20 cellular contexts compared by ENCODE assay signal in the genomic region with DNA sequence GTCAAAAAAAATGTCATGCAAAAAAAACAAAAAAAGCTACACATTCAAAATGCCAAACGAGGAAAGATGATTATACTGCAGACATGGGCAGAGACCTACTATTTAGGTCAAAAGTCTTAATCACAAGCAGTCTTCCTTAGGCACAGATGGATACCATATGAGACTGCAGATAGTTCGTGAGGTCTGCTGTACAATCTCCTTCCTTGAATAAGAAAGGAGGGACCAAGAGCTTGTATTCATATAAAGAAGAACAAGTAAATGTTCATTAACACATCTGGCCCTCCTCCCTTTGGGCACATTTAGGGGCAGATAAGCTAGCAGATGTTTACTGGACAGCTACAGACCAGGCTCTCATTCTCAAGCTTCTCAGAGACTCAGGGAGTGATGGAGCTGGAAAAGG. TPM values are rescaled to one million over a fixed set of nuclear protein-coding genes. Genes with fewer than 3 reads are reported as not detected.
A peak's percentile ranks its signal among the peaks of the same experiment; 100 is the strongest.
DNase-seq lines count a peak whose midpoint lies in the region; ATAC-seq, FAIRE-seq and TF ChIP-seq lines count a peak whose summit lies in the region.
"Had no signal": no experiment of that assay in that cellular context is flagged by ENCODE, and none has a peak within 500 bp of the region (broad histone marks: within the 10 kb centered on the region; RNA-seq: fewer than 3 reads in every experiment).

No MANE protein-coding gene starts in this region.

- H3K9me3 ChIP-seq in mammary epithelial cell (replicated peaks; ENCODE audit: insufficient read depth, low read length) (no peaks in the 10 kb centered on the region), keratinocyte (ENCODE audit: control insufficient read depth, low read depth, low read length) (no peaks in the 10 kb centered on the region)
- H3K9me3 ChIP-seq: SJCRH30 had no signal

- FAIRE-seq in keratinocyte (lab: Jason Lieb, UNC): no peak

- H3K4me3 ChIP-seq in mammary epithelial cell (replicated peaks in 1 of 3; ENCODE audit: insufficient read depth in 1 of 3, low read depth in 2 of 3, low read length in 3 of 3) (no peak overlapping the region), keratinocyte (ENCODE audit: control insufficient read depth in 2 of 3, extremely low read depth in 1 of 3, insufficient read depth in 2 of 3, low read depth in 1 of 3, low read length in 3 of 3) (no peak overlapping the region)
- H3K4me3 ChIP-seq: SJCRH30 had no signal

- CTCF ChIA-PET in mammary epithelial cell (lab: Charles Lee; ENCODE audit: low non-redundant PET) (no interaction called here), MCF 10A (lab: Yijun Ruan, JAX) (interaction anchor here (0.5 to 2.6 kb wide), 6 partner anchors 8 to 612 kb away, joined by 3 to 14 read pairs (median 4); no protein-coding TSS in a partner anchor)
- CTCF ChIA-PET in activated naive CD4-positive, alpha-beta T cell treated with anti-CD3 and anti-CD28 coated beads, Interleukin-2, amount 10 ng/mL, durations not matched to agents 7 days and 5 days (lab: Charles Lee): no interaction called here

- intact Hi-C loops in mammary epithelial cell (cut with micrococcal nuclease): no loop called here
- intact Hi-C loops in MCF 10A (cut with micrococcal nuclease): no loop called here
- intact Hi-C loops in sciatic nerve (cut with DNase I): no loop called here

- H3K4me1 ChIP-seq in mammary epithelial cell (ENCODE audit: insufficient read depth, low read length) (no peaks in the 10 kb centered on the region), keratinocyte (ENCODE audit: control insufficient read depth, extremely low read depth, insufficient read depth, low read length) (no peaks in the 10 kb centered on the region)

- DNase-seq in mammary epithelial cell (peak; percentile 3), MCF 10A (ENCODE audit: unreplicated experiment) (no peak), keratinocyte (ENCODE audit: low read depth, low spot score) (peak; percentile 25), type B pancreatic cell (ENCODE audit: extremely low spot score, unreplicated experiment) (no peak), sciatic nerve (ENCODE audit: low spot score) (no peak), hippocampal formation (lab: John Stamatoyannopoulos, UW) (no peak)
- no peak for DNase-seq in central memory CD8-positive, alpha-beta T cell (ENCODE audit: low spot score in 2 of 2)
- no peak for DNase-seq in activated naive CD4-positive, alpha-beta T cell treated with anti-CD3 and anti-CD28 coated beads, Interleukin-2, amount 10 ng/mL, durations not matched to agents 7 days and 5 days
- DNase-seq: 8988T; CD4-positive, alpha-beta memory T cell; DMS79; H7; NCI-H1417; NCI-H187; NCI-H2107; NCI-H2227 treated with DMSO at 0.1 percent for 48 hours; NCI-H510A treated with DMSO at 0.1 percent for 48 hours; PC-3; SJCRH30 had no signal

- WGBS in mammary epithelial cell (ENCODE audit: low coverage, missing lambda C conversion rate): 81% methylated on average over 2 of the region's 2 CpGs

- H3K27ac ChIP-seq in mammary epithelial cell (ENCODE audit: insufficient read depth, low read depth, low read length) (no peak overlapping the region), keratinocyte (ENCODE audit: control insufficient read depth, insufficient read depth, low read length) (no peak overlapping the region)
- H3K27ac ChIP-seq: KMS-11 had no signal

- POLR2A ChIA-PET in MCF 10A (lab: Yijun Ruan, JAX): interaction anchor here (0.6 to 2.9 kb wide), 6 partner anchors 8 to 81 kb away, joined by 3 to 25 read pairs (median 4); no protein-coding TSS in a partner anchor

- BruUV-seq in mammary epithelial cell (replicated peaks; lab: Mats Ljungman, UMichigan) (no TSS peak), MCF 10A (replicated peaks; lab: Mats Ljungman, UMichigan) (no TSS peak)

- in situ Hi-C loops in mammary epithelial cell (cut with MboI; ENCODE audit: low sequenced_read_pairs in 2 of 2): loop anchor here in 1 of 2 donors (25.0 kb wide), 1 partner anchor 110 kb away; no protein-coding TSS in a partner anchor

- H3K36me3 Mint-ChIP-seq in MCF 10A (ENCODE audit: insufficient read depth, unreplicated experiment) (peaks cover 97% of the 10 kb centered on the region), type B pancreatic cell (peaks cover 53% of the 10 kb centered on the region)
- H3K36me3 Mint-ChIP-seq in central memory CD8-positive, alpha-beta T cell (ENCODE audit: insufficient read depth): peaks cover 76% of the 10 kb centered on the region
- H3K36me3 Mint-ChIP-seq in activated naive CD4-positive, alpha-beta T cell treated with anti-CD3 and anti-CD28 coated beads, Interleukin-2, amount 10 ng/mL, durations not matched to agents 7 days and 5 days: peaks cover 82% of the 10 kb centered on the region

- H3K9me3 Mint-ChIP-seq in MCF 10A (ENCODE audit: unreplicated experiment) (no peaks in the 10 kb centered on the region), type B pancreatic cell (no peaks in the 10 kb centered on the region)
- no peaks in the 10 kb centered on the region for H3K9me3 Mint-ChIP-seq in central memory CD8-positive, alpha-beta T cell
- peaks cover 6% of the 10 kb centered on the region for H3K9me3 Mint-ChIP-seq in activated naive CD4-positive, alpha-beta T cell treated with anti-CD3 and anti-CD28 coated beads, Interleukin-2, amount 10 ng/mL, durations not matched to agents 7 days and 5 days
- H3K9me3 Mint-ChIP-seq: CD4-positive, alpha-beta memory T cell had no signal

- TF ChIP-seq CTCF in mammary epithelial cell (conservative IDR thresholded peaks at IDR 0.05 in 1 of 2, IDR thresholded peaks at IDR 0.05 in 1 of 2; ENCODE audit: extremely low read depth in 1 of 2, insufficient read depth in 1 of 2, low read depth in 1 of 2, low read length in 2 of 2) (no peak), MCF 10A (IDR thresholded peaks at IDR 0.05; ENCODE audit: unreplicated experiment) (no peak), keratinocyte (optimal IDR thresholded peaks at IDR 0.05 in 1 of 3, IDR thresholded peaks at IDR 0.05 in 1 of 3, conservative IDR thresholded peaks at IDR 0.05 in 1 of 3; ENCODE audit: extremely low read depth in 1 of 3, insufficient read depth in 2 of 3, low read length in 3 of 3) (no peak), type B pancreatic cell (conservative IDR thresholded peaks at IDR 0.05) (no peak)

- H3K4me3 Mint-ChIP-seq in MCF 10A (ENCODE audit: unreplicated experiment) (no peak overlapping the region), type B pancreatic cell (no peak overlapping the region)
- H3K4me3 Mint-ChIP-seq in central memory CD8-positive, alpha-beta T cell: no peak overlapping the region
- H3K4me3 Mint-ChIP-seq in activated naive CD4-positive, alpha-beta T cell treated with anti-CD3 and anti-CD28 coated beads, Interleukin-2, amount 10 ng/mL, durations not matched to agents 7 days and 5 days: no peak overlapping the region
- H3K4me3 Mint-ChIP-seq: CD4-positive, alpha-beta memory T cell had no signal

- H3K36me3 ChIP-seq in mammary epithelial cell (ENCODE audit: insufficient read depth, low read length) (peaks cover 86% of the 10 kb centered on the region), keratinocyte (ENCODE audit: control insufficient read depth in 2 of 2, extremely low read depth in 1 of 2, insufficient read depth in 2 of 2, low read length in 2 of 2) (peaks cover 56 to 87% of the 10 kb centered on the region in 2 experiments)

- H2AFZ ChIP-seq in mammary epithelial cell (ENCODE audit: low read depth, low read length) (no peak overlapping the region), keratinocyte (ENCODE audit: control insufficient read depth, low read length) (no peak overlapping the region)

- H3K4me1 Mint-ChIP-seq in MCF 10A (ENCODE audit: insufficient read depth, unreplicated experiment) (peaks cover 27% of the 10 kb centered on the region), type B pancreatic cell (ENCODE audit: unreplicated experiment) (no peaks in the 10 kb centered on the region)
- peaks cover 13% of the 10 kb centered on the region for H3K4me1 Mint-ChIP-seq in central memory CD8-positive, alpha-beta T cell
- peaks cover 6% of the 10 kb centered on the region for H3K4me1 Mint-ChIP-seq in activated naive CD4-positive, alpha-beta T cell treated with anti-CD3 and anti-CD28 coated beads, Interleukin-2, amount 10 ng/mL, durations not matched to agents 7 days and 5 days

- H3K9me1 ChIP-seq in keratinocyte (ENCODE audit: control insufficient read depth, extremely low read depth, insufficient read depth, low read length): peaks cover 3% of the 10 kb centered on the region

- H3K27me3 Mint-ChIP-seq in MCF 10A (ENCODE audit: insufficient read depth, unreplicated experiment) (no peaks in the 10 kb centered on the region), type B pancreatic cell (no peaks in the 10 kb centered on the region)
- H3K27me3 Mint-ChIP-seq in central memory CD8-positive, alpha-beta T cell: no peaks in the 10 kb centered on the region
- H3K27me3 Mint-ChIP-seq in activated naive CD4-positive, alpha-beta T cell treated with anti-CD3 and anti-CD28 coated beads, Interleukin-2, amount 10 ng/mL, durations not matched to agents 7 days and 5 days: no peaks in the 10 kb centered on the region
- H3K27me3 Mint-ChIP-seq: CD4-positive, alpha-beta memory T cell had no signal

- no peaks in the 10 kb centered on the region for H3K27me3 ChIP-seq in mammary epithelial cell (ENCODE audit: insufficient read depth, low read length)
- no peaks in the 10 kb centered on the region for H3K27me3 ChIP-seq in keratinocyte (ENCODE audit: control insufficient read depth, extremely low read depth, insufficient read depth, low read length)
- H3K27me3 ChIP-seq: SJCRH30 had no signal

- dilution Hi-C loops in mammary epithelial cell (cut with HindIII; ENCODE audit: low sequenced_read_pairs): no loop called here
- dilution Hi-C loops in keratinocyte (cut with MboI; ENCODE audit: extremely low pct_ligation_motif_present, low sequenced_read_pairs): no loop called here

- no peak for ATAC-seq in central memory CD8-positive, alpha-beta T cell (replicated peaks; ENCODE audit: extremely low read depth, poor library complexity, severe bottlenecking)
- no peak for ATAC-seq in sciatic nerve

- H4K20me1 ChIP-seq in mammary epithelial cell (ENCODE audit: insufficient read depth, low read length) (peaks cover 53% of the 10 kb centered on the region), keratinocyte (ENCODE audit: control insufficient read depth, extremely low read depth, insufficient read depth, low read length) (peaks cover 83% of the 10 kb centered on the region)

- H3K9ac ChIP-seq in mammary epithelial cell (ENCODE audit: insufficient read depth, low read length) (no peak overlapping the region), keratinocyte (ENCODE audit: control insufficient read depth, extremely low read depth, insufficient read depth, low read length) (no peak overlapping the region)
- H3K9ac ChIP-seq: KMS-11 had no signal

- H3K79me2 ChIP-seq in mammary epithelial cell (ENCODE audit: insufficient read depth, low read length) (peaks cover 60% of the 10 kb centered on the region), keratinocyte (ENCODE audit: control insufficient read depth, insufficient read depth, low read length) (peaks cover 10% of the 10 kb centered on the region)

- H3K27ac Mint-ChIP-seq in MCF 10A (ENCODE audit: low read depth, unreplicated experiment): no peak overlapping the region
- peak overlapping the region; percentile 64 for H3K27ac Mint-ChIP-seq in central memory CD8-positive, alpha-beta T cell (ENCODE audit: low read depth)
- H3K27ac Mint-ChIP-seq in type B pancreatic cell: peak overlapping the region; percentile 14
- H3K27ac Mint-ChIP-seq in activated naive CD4-positive, alpha-beta T cell treated with anti-CD3 and anti-CD28 coated beads, Interleukin-2, amount 10 ng/mL, durations not matched to agents 7 days and 5 days: no peak overlapping the region

- H3K4me2 ChIP-seq in mammary epithelial cell (ENCODE audit: insufficient read depth, low read depth, low read length) (no peak overlapping the region), keratinocyte (ENCODE audit: control insufficient read depth, extremely low read depth, insufficient read depth, low read depth, low read length) (no peak overlapping the region)
- H3K4me2 ChIP-seq: KMS-11 had no signal

RNA-seq across cellular contexts. Expression of a gene that starts 45.3 kb away (rescaled TPM):
- total RNA-seq in mammary epithelial cell: 1,000 to 10,000 TPM; 5,384 to 5,597 TPM
- 10,424 TPM for polyA plus RNA-seq in mammary epithelial cell
- polyA minus RNA-seq in mammary epithelial cell: 5,891 TPM
- 3,317 and 3,451 TPM in 2 replicates for total RNA-seq in MCF 10A (2022)
- 10,132 to 15,949 TPM (median 11,017 TPM) in 3 replicates for polyA plus RNA-seq in keratinocyte
- 4,066 TPM for polyA plus RNA-seq in keratinocyte (2011; ENCODE audit: low read depth)
- polyA plus RNA-seq in keratinocyte (2011; cell fraction: cytosol; rRNA removed): 14,846 and 18,096 TPM in 2 replicates
- 11,086 and 11,309 TPM in 2 replicates for polyA plus RNA-seq in keratinocyte (2011; cell fraction: nucleus; rRNA removed)
- 4,107 and 9,800 TPM in 2 replicates for polyA plus RNA-seq in keratinocyte (2012; ENCODE audit: low replicate concordance)
- polyA minus RNA-seq in keratinocyte: 5,148 to 8,880 TPM (median 8,598 TPM) in 3 replicates
- polyA minus RNA-seq in keratinocyte (2011; cell fraction: cytosol; rRNA and poly(A)+ RNA removed): 5,055 TPM
- 2,602 and 4,474 TPM in 2 replicates for polyA minus RNA-seq in keratinocyte (2011; cell fraction: nucleus; rRNA and poly(A)+ RNA removed)
- 493 and 1,531 TPM in 2 replicates for total RNA-seq in type B pancreatic cell (ENCODE audit: low replicate concordance)
- 904 TPM for total RNA-seq in sciatic nerve

Comparison
In these comparisons a context has a peak if more than half of its experiments do, and no peak if none do; other contexts are left out.
1. DNase-seq: peak in mammary epithelial cell (single experiment) and keratinocyte (single experiment); none in MCF 10A (single experiment), central memory CD8-positive, alpha-beta T cell (0 of 2), type B pancreatic cell (single experiment), sciatic nerve (single experiment), activated naive CD4-positive, alpha-beta T cell treated with anti-CD3 and anti-CD28 coated beads, Interleukin-2, amount 10 ng/mL, durations not matched to agents 7 days and 5 days (single experiment) and hippocampal formation (0 of 2).
2. H3K27ac Mint-ChIP-seq: peak in central memory CD8-positive, alpha-beta T cell (single experiment) and type B pancreatic cell (single experiment); none in MCF 10A (single experiment) and activated naive CD4-positive, alpha-beta T cell treated with anti-CD3 and anti-CD28 coated beads, Interleukin-2, amount 10 ng/mL, durations not matched to agents 7 days and 5 days (single experiment).